Comparison of ENCODE assay signal across 15 cellular contexts in genomic region chr17:37478187-37478586, GRCh38. TPM values are rescaled to one million over a fixed set of nuclear protein-coding genes. Genes with fewer than 3 reads are reported as not detected.
DNase-seq lines count a peak whose midpoint lies in the region; ATAC-seq and TF ChIP-seq lines count a peak whose summit lies in the region.
"Had no signal": no experiment of that assay in that cellular context is flagged by ENCODE, and none has a peak within 500 bp of the region (broad histone marks: within the 10 kb centered on the region; RNA-seq: fewer than 3 reads in every experiment).

No MANE protein-coding gene starts in this region.

- DNase-seq in EH (ENCODE audit: low read depth): peak; percentile 83
- peak; percentile 82 for DNase-seq in NCI-H2171 treated with DMSO at 0.1 percent for 48 hours (lab: John Stamatoyannopoulos, UW)
- peak in 1 of 2 donors; percentile 83 for DNase-seq in fibroblast of lung (ENCODE audit: low read depth in 2 of 2)
- no peak for DNase-seq in osteocyte (ENCODE audit: extremely low spot score, unreplicated experiment)
- no peak for DNase-seq in stimulated activated naive CD4-positive, alpha-beta T cell treated with Interleukin-2 at 50 U/mL for 16 hours (lab: John Stamatoyannopoulos, UW)
- DNase-seq in activated CD8-positive, alpha-beta memory T cell treated with anti-CD3 and anti-CD28 coated beads for 24 hours: no peak
- DNase-seq: activated CD4-positive, alpha-beta T cell treated with anti-CD3 and anti-CD28 coated beads, Interleukin-2, amount 10 ng/mL, durations not matched to agents 24 days and 14 days; NCI-H2081; stimulated activated CD4-positive, alpha-beta T cell treated with anti-CD3 and anti-CD28 coated beads, Interleukin-4, amount 100 ng/mL, for 1 hour; stimulated activated naive CD4-positive, alpha-beta T cell; T-helper 17 cell had no signal

- no peak for ATAC-seq in GM19395 (IDR thresholded peaks at IDR 0.05; ENCODE audit: unreplicated experiment)
- ATAC-seq in GM18498 (IDR thresholded peaks at IDR 0.05; ENCODE audit: unreplicated experiment): no peak
- ATAC-seq: T-helper 17 cell had no signal

- H3K9me3 ChIP-seq in fibroblast of lung (ENCODE audit: control insufficient read depth, insufficient read depth, low read depth, low read length): no peaks in the 10 kb centered on the region

- H3K9ac ChIP-seq in fibroblast of lung (ENCODE audit: insufficient read depth, low read length): peak overlapping the region; percentile 3

- H3K36me3 ChIP-seq in fibroblast of lung (ENCODE audit: control insufficient read depth, insufficient read depth, low read length): peaks cover 7% of the 10 kb centered on the region

- H3K36me3 Mint-ChIP-seq in osteocyte (ENCODE audit: unreplicated experiment): peaks cover 43% of the 10 kb centered on the region

- no peak overlapping the region for H2AFZ ChIP-seq in fibroblast of lung (ENCODE audit: low read length)

- H3K27me3 ChIP-seq in fibroblast of lung (ENCODE audit: control insufficient read depth, insufficient read depth, low read length): no peaks in the 10 kb centered on the region

- H3K4me1 Mint-ChIP-seq in osteocyte (ENCODE audit: unreplicated experiment): peaks cover 27% of the 10 kb centered on the region

- H3K4me3 ChIP-seq in fibroblast of lung (replicated peaks in 1 of 4; ENCODE audit: control extremely low read depth in 1 of 4, insufficient read depth in 1 of 4, low read depth in 3 of 4, low read length in 4 of 4): no peak overlapping the region

- H3K27ac ChIP-seq in fibroblast of lung (ENCODE audit: insufficient read depth, low read length): peak overlapping the region; percentile 55

- peak overlapping the region; percentile 55 for H3K27ac Mint-ChIP-seq in osteocyte (ENCODE audit: unreplicated experiment)
- H3K27ac Mint-ChIP-seq: activated CD4-positive, alpha-beta T cell treated with anti-CD3 and anti-CD28 coated beads, Interleukin-2, amount 10 ng/mL, durations not matched to agents 24 days and 14 days; activated T-helper 1 cell treated with anti-CD3 and anti-CD28 coated beads, Interleukin-12 subunit alpha, Interleukin-12 subunit beta, Interleukin-2, Interleukin-4 antibody, amounts not matched to agents 30 ng/mL and 10 ng/mL and 1 ng/mL, durations not matched to agents 14 hours and 24 hours and 36 hours; IgD-negative memory B cell; T-helper 17 cell had no signal

- H3K9me3 Mint-ChIP-seq in osteocyte (ENCODE audit: unreplicated experiment): no peaks in the 10 kb centered on the region
- H3K9me3 Mint-ChIP-seq: activated CD4-positive, alpha-beta T cell treated with anti-CD3 and anti-CD28 coated beads, Interleukin-2, amount 10 ng/mL, durations not matched to agents 24 days and 14 days; activated T-helper 1 cell treated with anti-CD3 and anti-CD28 coated beads, Interleukin-12 subunit alpha, Interleukin-12 subunit beta, Interleukin-2, Interleukin-4 antibody, amounts not matched to agents 30 ng/mL and 10 ng/mL and 1 ng/mL, durations not matched to agents 14 hours and 24 hours and 36 hours; IgD-negative memory B cell had no signal

- TF ChIP-seq CTCF in fibroblast of lung (conservative IDR thresholded peaks at IDR 0.05 in 1 of 2, IDR thresholded peaks at IDR 0.05 in 1 of 2; ENCODE audit: low read depth in 1 of 2, low read length in 2 of 2) (no peak), osteocyte (IDR thresholded peaks at IDR 0.05) (no peak)

- no peak overlapping the region for H3K4me3 Mint-ChIP-seq in osteocyte (ENCODE audit: unreplicated experiment)
- H3K4me3 Mint-ChIP-seq: activated CD4-positive, alpha-beta T cell treated with anti-CD3 and anti-CD28 coated beads, Interleukin-2, amount 10 ng/mL, durations not matched to agents 24 days and 14 days; activated T-helper 1 cell treated with anti-CD3 and anti-CD28 coated beads, Interleukin-12 subunit alpha, Interleukin-12 subunit beta, Interleukin-2, Interleukin-4 antibody, amounts not matched to agents 30 ng/mL and 10 ng/mL and 1 ng/mL, durations not matched to agents 14 hours and 24 hours and 36 hours; IgD-negative memory B cell; T-helper 17 cell had no signal

- no peak overlapping the region for H3K4me2 ChIP-seq in fibroblast of lung (ENCODE audit: extremely low read depth, insufficient read depth, low read length)

- H3K4me1 ChIP-seq in fibroblast of lung (ENCODE audit: control insufficient read depth, extremely low read depth, insufficient read depth, low read length): peaks cover 28% of the 10 kb centered on the region

- H4K20me1 ChIP-seq in fibroblast of lung (ENCODE audit: control insufficient read depth, extremely low read depth, insufficient read depth, low read length): no peaks in the 10 kb centered on the region

- no peaks in the 10 kb centered on the region for H3K27me3 Mint-ChIP-seq in osteocyte (ENCODE audit: unreplicated experiment)
- H3K27me3 Mint-ChIP-seq: activated CD4-positive, alpha-beta T cell treated with anti-CD3 and anti-CD28 coated beads, Interleukin-2, amount 10 ng/mL, durations not matched to agents 24 days and 14 days; IgD-negative memory B cell; T-helper 17 cell had no signal

- H3K79me2 ChIP-seq in fibroblast of lung (ENCODE audit: control insufficient read depth, insufficient read depth, low read length): no peaks in the 10 kb centered on the region

RNA-seq across cellular contexts. Expression of gene DUSP14, which starts 11.5 kb away (rescaled TPM):
- 61.4 and 121 TPM in 2 replicates for total RNA-seq in fibroblast of lung
- polyA plus RNA-seq in fibroblast of lung: 153 and 161 TPM in 2 replicates
- polyA plus RNA-seq in fibroblast of lung (2012): 103 and 112 TPM in 2 replicates
- polyA minus RNA-seq in fibroblast of lung (ENCODE audit: low replicate concordance): 123 and 147 TPM in 2 replicates
- 34.4 and 35.7 TPM in 2 replicates for total RNA-seq in osteocyte

Comparison
In these comparisons a context has a peak if more than half of its experiments do, and no peak if none do; other contexts are left out.
1. DNase-seq: peak in EH (single experiment) and NCI-H2171 treated with DMSO at 0.1 percent for 48 hours (single experiment); none in osteocyte (single experiment), stimulated activated naive CD4-positive, alpha-beta T cell treated with Interleukin-2 at 50 U/mL for 16 hours (single experiment) and activated CD8-positive, alpha-beta memory T cell treated with anti-CD3 and anti-CD28 coated beads for 24 hours (single experiment).